11 cellular contexts compared by ENCODE assay signal in the genomic region with DNA sequence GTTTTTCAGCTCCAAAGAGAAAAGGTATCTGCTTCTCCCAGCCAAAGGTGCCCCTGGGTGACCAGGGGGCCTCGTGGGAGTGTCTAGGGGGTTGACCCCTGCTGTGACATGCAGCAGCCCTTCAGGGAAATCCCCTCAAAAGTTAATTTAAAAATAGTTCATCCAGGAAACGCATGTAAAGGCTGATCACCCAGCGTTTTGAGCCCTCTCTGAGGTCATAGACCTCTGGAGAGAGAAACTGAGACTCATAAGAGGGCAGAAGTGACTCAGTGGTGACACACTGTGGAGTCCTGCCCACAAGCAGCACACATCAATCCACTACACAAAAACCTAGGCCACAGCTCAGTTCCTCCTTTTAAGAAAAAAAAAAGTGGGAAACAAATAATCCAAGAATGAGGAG. TPM values are rescaled to one million over a fixed set of nuclear protein-coding genes. Genes with fewer than 3 reads are reported as not detected.
DNase-seq lines count a peak whose midpoint lies in the region; ATAC-seq, FAIRE-seq and TF ChIP-seq lines count a peak whose summit lies in the region.
"Had no signal": no experiment of that assay in that cellular context is flagged by ENCODE, and none has a peak within 500 bp of the region (broad histone marks: within the 10 kb centered on the region; RNA-seq: fewer than 3 reads in every experiment).

No MANE protein-coding gene starts in this region.

- no peaks in the 10 kb centered on the region for H3K9me3 ChIP-seq in HepG2 (ENCODE audit: low read length)
- H3K9me3 ChIP-seq in right lobe of liver, result no peaks in the 10 kb centered on the region
- H3K9me3 ChIP-seq in transverse colon, result no peaks in the 10 kb centered on the region
- no peaks in the 10 kb centered on the region for H3K9me3 ChIP-seq in upper lobe of left lung
- H3K9me3 ChIP-seq: heart left ventricle had no signal

- WGBS in HepG2 (ENCODE audit: low lambda C conversion rate), result 11% methylated on average over 3 of the region's 3 CpGs
- whole genome bisulfite sequencing in right lobe of liver (ENCODE audit: insufficient coverage, low coverage, low lambda C conversion rate, missing lambda C conversion rate), result 18% methylated on average over 3 of the region's 3 CpGs
- 19% methylated on average over 3 of the region's 3 CpGs; no CpG with 5 or more reads in 1 of the 2 donors for WGBS in transverse colon (ENCODE audit: low coverage in 1 of 2), 2 donors
- 30 to 34% methylated on average over 3 of the region's 3 CpGs for WGBS in upper lobe of left lung, 2 donors

- no peaks in the 10 kb centered on the region for H3K27me3 Mint-ChIP-seq in activated B cell treated with CpG ODN at 0.5 μM for 24 hours

- no peak for DNase-seq in HepG2 (ENCODE audit: low spot score)
- no peak for DNase-seq in right lobe of liver
- peak; percentile 23 for DNase-seq in activated B cell treated with CpG ODN at 0.5 μM for 24 hours
- DNase-seq in glomerular visceral epithelial cell (ENCODE audit: extremely low spot score), result peak; percentile 25
- peak; percentile 11 for DNase-seq in transverse colon
- DNase-seq in ureter (ENCODE audit: low spot score), result no peak
- no peak for DNase-seq in upper lobe of left lung
- DNase-seq: heart left ventricle, NCI-H774 had no signal

- ATAC-seq in HepG2, result no peak
- no peak for ATAC-seq in right lobe of liver
- peak; percentile 87 for ATAC-seq in activated B cell treated with CpG ODN at 0.5 μM for 24 hours (ENCODE audit: low read depth)
- ATAC-seq in GM21528 (IDR thresholded peaks at IDR 0.05; ENCODE audit: low FRiP score, unreplicated experiment), result no peak
- ATAC-seq in upper lobe of left lung (ENCODE audit: low FRiP score in 2 of 2), result no peak
- ATAC-seq: heart left ventricle had no signal

- H3K36me3 Mint-ChIP-seq in activated B cell treated with CpG ODN at 0.5 μM for 24 hours (ENCODE audit: low read depth), result no peaks in the 10 kb centered on the region

- in situ Hi-C loops in HepG2 (cut with HindIII; ENCODE audit: extremely low pct_ligation_motif_present, low pct_unique_long_range_greater_than_20kb), result no loop called here
- in situ Hi-C loops in transverse colon (cut with MboI; ENCODE audit: low pct_ligation_motif_present in 1 of 4, low pct_unique_long_range_greater_than_20kb in 1 of 4, low sequenced_read_pairs in 3 of 4), result no loop called here

- no TSS peak for BruUV-seq in HepG2 (replicated peaks; lab: Mats Ljungman, UMichigan)

- TF ChIP-seq CTCF in HepG2 (CRISPR knock-in tag; IDR thresholded peaks at IDR 0.05) (peak; percentile 33), right lobe of liver (IDR thresholded peaks at IDR 0.05) (no peak), activated B cell treated with CpG ODN at 0.5 μM for 24 hours (IDR thresholded peaks at IDR 0.05) (no peak), transverse colon (IDR thresholded peaks at IDR 0.05) (no peak), upper lobe of left lung (IDR thresholded peaks at IDR 0.05) (no peak)

- FAIRE-seq in HepG2 (lab: Jason Lieb, UNC), result no peak

- H3K9ac ChIP-seq in HepG2 (ENCODE audit: insufficient read depth, low read depth, low read length), result no peak overlapping the region

- H3K27ac ChIP-seq in HepG2 (ENCODE audit: extremely low read length, insufficient read depth, low read length), result no peak overlapping the region
- H3K27ac ChIP-seq in right lobe of liver, result no peak overlapping the region
- H3K27ac ChIP-seq in transverse colon, result peak overlapping the region in 3 of 4 donors; percentile 44 to 59 (median 57)
- no peak overlapping the region for H3K27ac ChIP-seq in upper lobe of left lung
- H3K27ac ChIP-seq: coronary artery, heart left ventricle had no signal

- H3K4me1 ChIP-seq in HepG2 (ENCODE audit: insufficient read depth, low read length) (peaks cover 25% of the 10 kb centered on the region), right lobe of liver (no peaks in the 10 kb centered on the region), transverse colon (peaks cover 0 to 46% (median 4%) of the 10 kb centered on the region in 4 donors), upper lobe of left lung (no peaks in the 10 kb centered on the region)

- TF ChIP-seq EP300 in HepG2 (IDR thresholded peaks at IDR 0.05; ENCODE audit: low read depth in 2 of 2, low read length in 2 of 2) (no peak), HepG2 (CRISPR knock-in tag; IDR thresholded peaks at IDR 0.05; ENCODE audit: borderline replicate concordance) (no peak), transverse colon (IDR thresholded peaks at IDR 0.05; ENCODE audit: low read depth) (no peak), upper lobe of left lung (IDR thresholded peaks at IDR 0.05) (no peak)

- H3K9me3 Mint-ChIP-seq in activated B cell treated with CpG ODN at 0.5 μM for 24 hours, result peaks cover 4% of the 10 kb centered on the region

- H3K4me3 ChIP-seq in HepG2 (replicated peaks in 1 of 3; ENCODE audit: insufficient read depth in 1 of 3, low read depth in 2 of 3, low read length in 3 of 3) (no peak overlapping the region), right lobe of liver (no peak overlapping the region), transverse colon (no peak overlapping the region), upper lobe of left lung (no peak overlapping the region)
- H3K4me3 ChIP-seq: coronary artery, heart left ventricle had no signal

- H3K27me3 ChIP-seq in HepG2 (ENCODE audit: control insufficient read depth in 1 of 2, insufficient read depth in 2 of 2, low read length in 2 of 2) (no peaks in the 10 kb centered on the region), right lobe of liver (no peaks in the 10 kb centered on the region), transverse colon (no peaks in the 10 kb centered on the region), upper lobe of left lung (no peaks in the 10 kb centered on the region)
- H3K27me3 ChIP-seq: heart left ventricle had no signal

- peak overlapping the region; percentile 45 for H3K4me3 Mint-ChIP-seq in activated B cell treated with CpG ODN at 0.5 μM for 24 hours

- TF ChIP-seq POLR2A in HepG2 (IDR thresholded peaks at IDR 0.05; ENCODE audit: insufficient read depth in 1 of 2, low read depth in 2 of 2, low read length in 2 of 2) (no peak), right lobe of liver (IDR thresholded peaks at IDR 0.05) (no peak), transverse colon (IDR thresholded peaks at IDR 0.05) (no peak), upper lobe of left lung (IDR thresholded peaks at IDR 0.05) (no peak)

- CTCF ChIA-PET in HepG2 (lab: Yijun Ruan, JAX; ENCODE audit: low intra/inter-chr PET ratio, low total read pairs), result no interaction called here
- CTCF ChIA-PET in activated B cell treated with CpG ODN at 0.5 μM for 24 hours (lab: Charles Lee), result interaction anchor here (0.9 to 1.0 kb wide), 2 partner anchors 25 to 54 kb away, joined by 3 read pairs; partner anchors contain the start of gene D2HGDH

- intact Hi-C loops in HepG2 (cut with micrococcal nuclease; ENCODE audit: unreplicated experiment) (no loop called here), right lobe of liver (cut with DNase I) (no loop called here), activated B cell treated with CpG ODN at 0.5 μM for 24 hours (cut with micrococcal nuclease) (loop anchor here (1.0 to 5.0 kb wide), 6 partner anchors 16 to 471 kb away; partner anchors contain the start of genes HDLBP, ING5 and SEPTIN2), transverse colon (cut with DNase I; ENCODE audit: low total_unique reads) (no loop called here)

- H3K27ac Mint-ChIP-seq in activated B cell treated with CpG ODN at 0.5 μM for 24 hours, result peak overlapping the region; percentile 79

- no peaks in the 10 kb centered on the region for H3K36me3 ChIP-seq in HepG2 (replicated peaks in 1 of 2; ENCODE audit: control insufficient read depth in 1 of 2, insufficient read depth in 2 of 2, low read length in 2 of 2)
- H3K36me3 ChIP-seq in right lobe of liver, result no peaks in the 10 kb centered on the region
- H3K36me3 ChIP-seq in transverse colon, result no peaks in the 10 kb centered on the region
- no peaks in the 10 kb centered on the region for H3K36me3 ChIP-seq in upper lobe of left lung
- H3K36me3 ChIP-seq: heart left ventricle had no signal

- no peak for TF ChIP-seq RAD21 in HepG2 (CRISPR knock-in tag; IDR thresholded peaks at IDR 0.05)

- no peak overlapping the region for H3K4me2 ChIP-seq in HepG2 (ENCODE audit: low read depth, low read length)

- H3K79me2 ChIP-seq in HepG2 (ENCODE audit: insufficient read depth, low read length), result no peaks in the 10 kb centered on the region

- H4K20me1 ChIP-seq in HepG2 (ENCODE audit: insufficient read depth, low read length), result no peaks in the 10 kb centered on the region

- H3K4me1 Mint-ChIP-seq in activated B cell treated with CpG ODN at 0.5 μM for 24 hours, result peaks cover 35% of the 10 kb centered on the region

- POLR2A ChIA-PET in HepG2 (lab: Yijun Ruan, JAX) (interaction anchor here (12.8 kb wide), 1 partner anchor 16 kb away, joined by 100 read pairs; no protein-coding TSS in a partner anchor), activated B cell treated with CpG ODN at 0.5 μM for 24 hours (lab: Charles Lee) (interaction anchor here (0.9 to 2.7 kb wide), 10 partner anchors 11 to 396 kb away, joined by 3 to 25 read pairs (median 4); partner anchors contain the start of genes D2HGDH and GAL3ST2)

- H2AFZ ChIP-seq in HepG2 (ENCODE audit: low read length), result no peak overlapping the region

RNA-seq across cellular contexts. Expression of gene GAL3ST2, which starts 11.9 kb away (rescaled TPM):
- 0.20 and 0.72 TPM in 2 replicates for total RNA-seq in HepG2 (2016; rRNA removed; fragmentation: Illumina TruSeq; extraction: Trizol)
- 0.30 TPM in 1 of 2 replicates, not detected in the other for total RNA-seq in HepG2 (2016; cell fraction: cytosol; rRNA removed; fragmentation: Illumina TruSeq; extraction: Trizol; ENCODE audit: low read depth)
- 0.32 and 0.36 TPM in 2 replicates for total RNA-seq in HepG2 (2016; cell fraction: insoluble cytoplasmic fraction; rRNA removed; fragmentation: Illumina TruSeq; extraction: Trizol)
- total RNA-seq in HepG2 (2016; cell fraction: membrane; rRNA removed; fragmentation: Illumina TruSeq; extraction: Trizol), result 0.34 and 0.52 TPM in 2 replicates
- 0.72 and 0.75 TPM in 2 replicates for total RNA-seq in HepG2 (2016; cell fraction: nucleus; rRNA removed; fragmentation: Illumina TruSeq; extraction: Trizol)
- 0.17 and 0.30 TPM in 2 replicates for polyA plus RNA-seq in HepG2 (2011; rRNA removed)
- 0.14 and 0.27 TPM in 2 replicates for polyA plus RNA-seq in HepG2 (2011; cell fraction: cytosol; rRNA removed)
- polyA plus RNA-seq in HepG2 (2011; cell fraction: nucleus; rRNA removed), result 4.0 and 5.9 TPM in 2 replicates
- polyA plus RNA-seq in HepG2 (2012), result 0.87 and 1.1 TPM in 2 replicates
- 0.07 TPM in 1 of 2 replicates, not detected in the other for polyA plus RNA-seq in HepG2 (2016; cell fraction: cytosol; fragmentation: Illumina TruSeq; extraction: Trizol; ENCODE audit: low read depth)
- polyA plus RNA-seq in HepG2 (2016; cell fraction: insoluble cytoplasmic fraction; fragmentation: Illumina TruSeq; extraction: Trizol; ENCODE audit: low read depth), result 0.29 and 0.79 TPM in 2 replicates
- polyA plus RNA-seq in HepG2 (2016; cell fraction: membrane; fragmentation: Illumina TruSeq; extraction: Trizol; ENCODE audit: low read depth), result 0.31 and 0.40 TPM in 2 replicates
- polyA plus RNA-seq in HepG2 (2016; cell fraction: nucleus; fragmentation: Illumina TruSeq; extraction: Trizol; ENCODE audit: insufficient read depth, low read depth), result 2.5 and 3.4 TPM in 2 replicates
- polyA minus RNA-seq in HepG2 (2011; rRNA and poly(A)+ RNA removed; ENCODE audit: low replicate concordance), result 2.6 TPM in 1 of 2 replicates, not detected in the other
- 1.1 and 1.4 TPM in 2 replicates for polyA minus RNA-seq in HepG2 (2011; cell fraction: cytosol; rRNA and poly(A)+ RNA removed)
- 1.9 and 2.1 TPM in 2 replicates for polyA minus RNA-seq in HepG2 (2011; cell fraction: nucleus; rRNA and poly(A)+ RNA removed)
- total RNA-seq in right lobe of liver, result under 1 TPM in 3 of 6 experiments, not detected in 3; 0.53 to 0.83 (median 0.70) TPM
- 0.15 TPM in 1 of 2 replicates, not detected in the other for total RNA-seq in activated B cell treated with CpG ODN at 0.5 μM for 24 hours
- total RNA-seq in transverse colon, result 100 to 1,000 TPM in 1 of 4 donors, 10 to 100 TPM in 3; 50.8 to 364 (median 76.0) TPM
- total RNA-seq in ureter, result 0.47 TPM
- total RNA-seq in upper lobe of left lung, result 1 to 10 TPM in 1 of 6 donors, under 1 TPM in 2, not detected in 3; 0.59 to 2.1 (median 0.91) TPM
- polyA plus RNA-seq: heart left ventricle had no signal

RNA-seq across cellular contexts. Expression of gene NEU4, which starts 20.4 kb away (rescaled TPM):
- 104 and 107 TPM in 2 replicates for total RNA-seq in HepG2 (2016; rRNA removed; fragmentation: Illumina TruSeq; extraction: Trizol)
- 27.0 and 30.1 TPM in 2 replicates for total RNA-seq in HepG2 (2016; cell fraction: cytosol; rRNA removed; fragmentation: Illumina TruSeq; extraction: Trizol; ENCODE audit: low read depth)
- total RNA-seq in HepG2 (2016; cell fraction: insoluble cytoplasmic fraction; rRNA removed; fragmentation: Illumina TruSeq; extraction: Trizol), result 108 and 118 TPM in 2 replicates
- 67.8 and 70.6 TPM in 2 replicates for total RNA-seq in HepG2 (2016; cell fraction: membrane; rRNA removed; fragmentation: Illumina TruSeq; extraction: Trizol)
- total RNA-seq in HepG2 (2016; cell fraction: nucleus; rRNA removed; fragmentation: Illumina TruSeq; extraction: Trizol), result 43.9 and 53.0 TPM in 2 replicates
- 53.5 and 71.4 TPM in 2 replicates for polyA plus RNA-seq in HepG2 (2011; rRNA removed)
- 52.8 and 126 TPM in 2 replicates for polyA plus RNA-seq in HepG2 (2011; cell fraction: cytosol; rRNA removed)
- polyA plus RNA-seq in HepG2 (2011; cell fraction: nucleus; rRNA removed), result 167 and 187 TPM in 2 replicates
- polyA plus RNA-seq in HepG2 (2012), result 34.5 and 40.6 TPM in 2 replicates
- 23.8 and 25.7 TPM in 2 replicates for polyA plus RNA-seq in HepG2 (2016; cell fraction: cytosol; fragmentation: Illumina TruSeq; extraction: Trizol; ENCODE audit: low read depth)
- 96.8 and 121 TPM in 2 replicates for polyA plus RNA-seq in HepG2 (2016; cell fraction: insoluble cytoplasmic fraction; fragmentation: Illumina TruSeq; extraction: Trizol; ENCODE audit: low read depth)
- polyA plus RNA-seq in HepG2 (2016; cell fraction: membrane; fragmentation: Illumina TruSeq; extraction: Trizol; ENCODE audit: low read depth), result 48.5 and 51.3 TPM in 2 replicates
- polyA plus RNA-seq in HepG2 (2016; cell fraction: nucleus; fragmentation: Illumina TruSeq; extraction: Trizol; ENCODE audit: insufficient read depth, low read depth), result 84.0 and 95.2 TPM in 2 replicates
- polyA minus RNA-seq in HepG2 (2011; rRNA and poly(A)+ RNA removed; ENCODE audit: low replicate concordance), result 114 TPM in 1 of 2 replicates, not detected in the other
- 45.5 and 50.7 TPM in 2 replicates for polyA minus RNA-seq in HepG2 (2011; cell fraction: cytosol; rRNA and poly(A)+ RNA removed)
- polyA minus RNA-seq in HepG2 (2011; cell fraction: nucleus; rRNA and poly(A)+ RNA removed), result 32.4 and 35.0 TPM in 2 replicates
- 10 to 100 TPM; 16.8 to 87.1 (median 76.2) TPM for total RNA-seq in right lobe of liver
- total RNA-seq in activated B cell treated with CpG ODN at 0.5 μM for 24 hours, result 0.10 and 0.31 TPM in 2 replicates
- total RNA-seq in transverse colon, result 100 to 1,000 TPM in 2 of 4 donors, 10 to 100 TPM in 2; 58.1 to 195 (median 93.9) TPM
- 0.49 TPM for total RNA-seq in ureter
- 1 to 10 TPM in 1 of 6 donors, not detected in 5; 2.9 TPM for total RNA-seq in upper lobe of left lung

RNA-seq across cellular contexts. Expression of gene D2HGDH, which starts 54.1 kb away (rescaled TPM):
- total RNA-seq in HepG2 (2016; rRNA removed; fragmentation: Illumina TruSeq; extraction: Trizol) (10.2 and 20.3 TPM in 2 replicates), right lobe of liver (10 to 100 TPM; 18.9 to 38.6 (median 25.9) TPM), activated B cell treated with CpG ODN at 0.5 μM for 24 hours (37.7 and 55.4 TPM in 2 replicates), transverse colon (100 to 1,000 TPM in 1 of 4 donors, 10 to 100 TPM in 3; 53.2 to 150 (median 55.5) TPM), ureter (67.7 TPM), upper lobe of left lung (100 to 1,000 TPM in 1 of 6 donors, 10 to 100 TPM in 5; 12.5 to 155 (median 35.8) TPM)
- total RNA-seq in HepG2 (2016; cell fraction: cytosol; rRNA removed; fragmentation: Illumina TruSeq; extraction: Trizol; ENCODE audit: low read depth), result 5.4 and 6.4 TPM in 2 replicates
- total RNA-seq in HepG2 (2016; cell fraction: insoluble cytoplasmic fraction; rRNA removed; fragmentation: Illumina TruSeq; extraction: Trizol), result 9.1 and 22.3 TPM in 2 replicates
- 6.5 and 7.3 TPM in 2 replicates for total RNA-seq in HepG2 (2016; cell fraction: membrane; rRNA removed; fragmentation: Illumina TruSeq; extraction: Trizol)
- total RNA-seq in HepG2 (2016; cell fraction: nucleus; rRNA removed; fragmentation: Illumina TruSeq; extraction: Trizol), result 18.0 and 21.4 TPM in 2 replicates
- polyA plus RNA-seq in HepG2 (2011; rRNA removed), result 19.2 and 20.5 TPM in 2 replicates
- polyA plus RNA-seq in HepG2 (2011; cell fraction: cytosol; rRNA removed), result 6.4 and 12.2 TPM in 2 replicates
- polyA plus RNA-seq in HepG2 (2011; cell fraction: nucleus; rRNA removed), result 166 and 260 TPM in 2 replicates
- polyA plus RNA-seq in HepG2 (2012), result 16.1 and 26.4 TPM in 2 replicates
- 1.4 and 1.5 TPM in 2 replicates for polyA plus RNA-seq in HepG2 (2016; cell fraction: cytosol; fragmentation: Illumina TruSeq; extraction: Trizol; ENCODE audit: low read depth)
- 7.6 and 10.2 TPM in 2 replicates for polyA plus RNA-seq in HepG2 (2016; cell fraction: insoluble cytoplasmic fraction; fragmentation: Illumina TruSeq; extraction: Trizol; ENCODE audit: low read depth)
- polyA plus RNA-seq in HepG2 (2016; cell fraction: membrane; fragmentation: Illumina TruSeq; extraction: Trizol; ENCODE audit: low read depth), result 3.0 and 3.4 TPM in 2 replicates
- 52.5 and 55.5 TPM in 2 replicates for polyA plus RNA-seq in HepG2 (2016; cell fraction: nucleus; fragmentation: Illumina TruSeq; extraction: Trizol; ENCODE audit: insufficient read depth, low read depth)
- polyA minus RNA-seq in HepG2 (2011; rRNA and poly(A)+ RNA removed; ENCODE audit: low replicate concordance), result 12.2 and 16.0 TPM in 2 replicates
- 6.7 and 8.6 TPM in 2 replicates for polyA minus RNA-seq in HepG2 (2011; cell fraction: cytosol; rRNA and poly(A)+ RNA removed)
- polyA minus RNA-seq in HepG2 (2011; cell fraction: nucleus; rRNA and poly(A)+ RNA removed), result 21.5 and 26.5 TPM in 2 replicates

Comparison
In these comparisons a context has a peak if more than half of its experiments do, and no peak if none do; other contexts are left out.
1. DNase-seq: peak in activated B cell treated with CpG ODN at 0.5 μM for 24 hours (single experiment), glomerular visceral epithelial cell (single experiment) and transverse colon (single experiment); none in HepG2 (single experiment), right lobe of liver (0 of 3), ureter (single experiment) and upper lobe of left lung (0 of 2).
2. H3K27ac ChIP-seq: peak in transverse colon (3 of 4); none in HepG2 (single experiment), right lobe of liver (0 of 3) and upper lobe of left lung (0 of 4).
3. RNA of gene GAL3ST2, which starts 11.9 kb away (total RNA-seq): 50.8 to 364 TPM in transverse colon; 0.59 to 2.1 TPM in upper lobe of left lung, 0.53 to 0.83 TPM in right lobe of liver, 0.47 TPM in ureter (single experiment), 0.20 to 0.75 TPM in HepG2 and 0.15 TPM in activated B cell treated with CpG ODN at 0.5 μM for 24 hours; every median in the first group is over 10 times any median in the second.
4. RNA of gene NEU4, which starts 20.4 kb away (total RNA-seq): 58.1 to 195 TPM in transverse colon, 27.0 to 118 TPM in HepG2 and 16.8 to 87.1 TPM in right lobe of liver; 0.49 TPM in ureter (single experiment), 0.10 to 0.31 TPM in activated B cell treated with CpG ODN at 0.5 μM for 24 hours and 2.9 TPM in upper lobe of left lung; every median in the first group is over 4 times any median in the second.